ENCODE assay signal across 14 cellular contexts in genomic region chr15:56383011-56383410, GRCh38.
"Had no signal": no experiment of that assay in that cellular context is flagged by ENCODE, and none has a peak within 500 bp of the region (broad histone marks: within the 10 kb centered on the region; RNA-seq: fewer than 3 reads in every experiment).

No MANE protein-coding gene starts in this region.

- H3K4me3 ChIP-seq: colonic mucosa, gastroesophageal sphincter, heart right ventricle, pancreas, sigmoid colon, spleen had no signal

- H3K9me3 ChIP-seq: colonic mucosa, pancreas, sigmoid colon had no signal

- DNase-seq: activated CD4-positive, alpha-beta T cell treated with anti-CD3 and anti-CD28 coated beads, Interleukin-2, amount 50 U/mL, for 48 hours; activated CD8-positive, alpha-beta memory T cell treated with anti-CD3 and anti-CD28 coated beads, Interleukin-2, amount 10 ng/mL, durations not matched to agents 7 days and 5 days; activated effector memory CD4-positive, alpha-beta T cell treated with anti-CD3 and anti-CD28 coated beads, Interleukin-2, amount 50 U/mL, for 16 hours; activated T-cell treated with anti-CD3 and anti-CD28 coated beads, Interleukin-2, amount 50 U/mL, for 4 hours; caudate nucleus; colonic mucosa; heart right ventricle; naive B cell; pancreas; sigmoid colon; spleen; stimulated activated naive CD8-positive, alpha-beta T cell treated with anti-CD3 and anti-CD28 coated beads, Interleukin-15, amount 100 ng/mL, for 72 hours had no signal

- H3K4me1 ChIP-seq: colonic mucosa, gastroesophageal sphincter, heart right ventricle, pancreas, sigmoid colon, spleen had no signal

- H3K27me3 ChIP-seq: colonic mucosa, gastroesophageal sphincter, heart right ventricle, pancreas, sigmoid colon, spleen had no signal

- H3K36me3 ChIP-seq: colonic mucosa, gastroesophageal sphincter, heart right ventricle, pancreas, sigmoid colon, spleen had no signal

- H3K27ac ChIP-seq: colonic mucosa, gastroesophageal sphincter, heart right ventricle, pancreas, sigmoid colon, spleen, VCaP had no signal

- FAIRE-seq: pancreas had no signal
